In genomic region chr6:135226537-135226936, GRCh38 we compare ENCODE assay signal across 15 cellular contexts. TPM values are rescaled to one million over a fixed set of nuclear protein-coding genes. Genes with fewer than 3 reads are reported as not detected.
A peak's percentile ranks its signal among the peaks of the same experiment; 100 is the strongest.
DNase-seq lines count a peak whose midpoint lies in the region; ATAC-seq and TF ChIP-seq lines count a peak whose summit lies in the region.
"Had no signal": no experiment of that assay in that cellular context is flagged by ENCODE, and none has a peak within 500 bp of the region (broad histone marks: within the 10 kb centered on the region; RNA-seq: fewer than 3 reads in every experiment).

No MANE protein-coding gene starts in this region.

- no peak overlapping the region for H2AFZ ChIP-seq in H9 (ENCODE audit: low read length)

- no peak overlapping the region for H3K14ac ChIP-seq in H9 (ENCODE audit: insufficient read depth, low read length)

- H3K36me3 Mint-ChIP-seq in activated CD8-positive, alpha-beta T cell treated with anti-CD3 and anti-CD28 coated beads for 36 hours (ENCODE audit: low read depth): peaks cover 9% of the 10 kb centered on the region
- H3K36me3 Mint-ChIP-seq in activated CD8-positive, alpha-beta T cell treated with anti-CD3 and anti-CD28 coated beads, Interleukin-2, amount 10 ng/mL, durations not matched to agents 7 days and 5 days (ENCODE audit: low read depth): peaks cover 7% of the 10 kb centered on the region
- no peaks in the 10 kb centered on the region; a peak in 1 of 7 replicates for H3K36me3 Mint-ChIP-seq in H9 (ENCODE audit: insufficient read depth in 1 of 3, low read depth in 3 of 3)

- H4K20me1 ChIP-seq in H9 (ENCODE audit: control insufficient read depth, insufficient read depth, insufficient read length): no peaks in the 10 kb centered on the region

- H3K4me1 ChIP-seq in H9 (ENCODE audit: insufficient read depth, low read length) (no peaks in the 10 kb centered on the region), upper lobe of right lung (no peaks in the 10 kb centered on the region)
- H3K4me1 ChIP-seq: colonic mucosa, lower lobe of right lung had no signal

- no peak overlapping the region for H2BK20ac ChIP-seq in H9 (ENCODE audit: low read depth, low read length, poor library complexity, severe bottlenecking)

- H3K18ac ChIP-seq in H9 (ENCODE audit: insufficient read length, low read depth, low read length): no peak overlapping the region

- H2BK12ac ChIP-seq in H9 (ENCODE audit: insufficient read length, low read depth, low read length): no peak overlapping the region

- H3K23me2 ChIP-seq in H9 (ENCODE audit: insufficient read length, low read depth, low read length, poor library complexity, severe bottlenecking): peaks cover 3% of the 10 kb centered on the region

- H3K27ac ChIP-seq in H9 (ENCODE audit: insufficient read length, low read depth, low read length) (no peak overlapping the region), upper lobe of right lung (no peak overlapping the region)
- H3K27ac ChIP-seq: colonic mucosa, lower lobe of right lung had no signal

- no peaks in the 10 kb centered on the region for H3K9me3 Mint-ChIP-seq in activated CD8-positive, alpha-beta T cell treated with anti-CD3 and anti-CD28 coated beads for 36 hours
- H3K9me3 Mint-ChIP-seq in activated CD8-positive, alpha-beta T cell treated with anti-CD3 and anti-CD28 coated beads, Interleukin-2, amount 10 ng/mL, durations not matched to agents 7 days and 5 days (ENCODE audit: insufficient read depth): no peaks in the 10 kb centered on the region
- no peaks in the 10 kb centered on the region for H3K9me3 Mint-ChIP-seq in H9
- H3K9me3 Mint-ChIP-seq: activated naive CD4-positive, alpha-beta T cell treated with anti-CD3 and anti-CD28 coated beads for 36 hours had no signal

- no CpG with 5 or more reads among the region's 1 CpG for WGBS in H9 (ENCODE audit: extremely low coverage, insufficient read length, low lambda C conversion rate)

- no peaks in the 10 kb centered on the region for H3K36me3 ChIP-seq in upper lobe of right lung
- H3K36me3 ChIP-seq: colonic mucosa, lower lobe of right lung had no signal

- no peak overlapping the region for H2AK5ac ChIP-seq in H9 (ENCODE audit: insufficient read length, low read length)

- H3K4me3 ChIP-seq in upper lobe of right lung: no peak overlapping the region
- H3K4me3 ChIP-seq: colonic mucosa, lower lobe of right lung had no signal

- H2BK15ac ChIP-seq in H9 (ENCODE audit: low read depth, low read length): no peak overlapping the region

- H4K91ac ChIP-seq in H9 (ENCODE audit: insufficient read length, low read depth, low read length): no peak overlapping the region

- intact Hi-C loops in activated CD8-positive, alpha-beta T cell treated with anti-CD3 and anti-CD28 coated beads for 36 hours (cut with micrococcal nuclease): no loop called here
- intact Hi-C loops in upper lobe of right lung (cut with DNase I): no loop called here

- no peaks in the 10 kb centered on the region for H3K79me1 ChIP-seq in H9 (ENCODE audit: insufficient read depth, low read depth, low read length, poor library complexity, severe bottlenecking)

- no peak overlapping the region for H3T11ph ChIP-seq in H9 (ENCODE audit: low read length)

- peaks cover 26% of the 10 kb centered on the region for H3K4me1 Mint-ChIP-seq in activated CD8-positive, alpha-beta T cell treated with anti-CD3 and anti-CD28 coated beads for 36 hours (ENCODE audit: low read depth)
- peaks cover 31% of the 10 kb centered on the region for H3K4me1 Mint-ChIP-seq in activated CD8-positive, alpha-beta T cell treated with anti-CD3 and anti-CD28 coated beads, Interleukin-2, amount 10 ng/mL, durations not matched to agents 7 days and 5 days (ENCODE audit: low read depth)
- H3K4me1 Mint-ChIP-seq in H9: peaks cover 16 to 25% of the 10 kb centered on the region in 2 experiments

- no peak overlapping the region for H3K27ac Mint-ChIP-seq in activated CD8-positive, alpha-beta T cell treated with anti-CD3 and anti-CD28 coated beads for 36 hours
- H3K27ac Mint-ChIP-seq in activated CD8-positive, alpha-beta T cell treated with anti-CD3 and anti-CD28 coated beads, Interleukin-2, amount 10 ng/mL, durations not matched to agents 7 days and 5 days: no peak overlapping the region
- H3K27ac Mint-ChIP-seq in H9: no peak overlapping the region
- H3K27ac Mint-ChIP-seq: activated naive CD4-positive, alpha-beta T cell treated with anti-CD3 and anti-CD28 coated beads for 36 hours had no signal

- no peaks in the 10 kb centered on the region for H3K9me3 ChIP-seq in H9 (ENCODE audit: control insufficient read depth, low read depth, low read length)
- no peaks in the 10 kb centered on the region for H3K9me3 ChIP-seq in upper lobe of right lung
- H3K9me3 ChIP-seq: colonic mucosa, lower lobe of right lung had no signal

- no peak overlapping the region for H3K4me2 ChIP-seq in H9 (ENCODE audit: insufficient read depth, insufficient read length, low read length)

- H2BK120ac ChIP-seq in H9 (ENCODE audit: low read depth, low read length, poor library complexity, severe bottlenecking): no peak overlapping the region

- no peak overlapping the region for H2BK5ac ChIP-seq in H9 (ENCODE audit: insufficient read length, low read length)

- no peak overlapping the region for H3K4me3 Mint-ChIP-seq in activated CD8-positive, alpha-beta T cell treated with anti-CD3 and anti-CD28 coated beads for 36 hours
- no peak overlapping the region for H3K4me3 Mint-ChIP-seq in activated CD8-positive, alpha-beta T cell treated with anti-CD3 and anti-CD28 coated beads, Interleukin-2, amount 10 ng/mL, durations not matched to agents 7 days and 5 days
- H3K4me3 Mint-ChIP-seq in H9: no peak overlapping the region
- H3K4me3 Mint-ChIP-seq: activated naive CD4-positive, alpha-beta T cell treated with anti-CD3 and anti-CD28 coated beads for 36 hours had no signal

- no peak overlapping the region for H4K8ac ChIP-seq in H9 (replicated peaks; ENCODE audit: insufficient read length, low read depth, low read length)

- H3K27me3 Mint-ChIP-seq in activated CD8-positive, alpha-beta T cell treated with anti-CD3 and anti-CD28 coated beads for 36 hours: no peaks in the 10 kb centered on the region
- no peaks in the 10 kb centered on the region for H3K27me3 Mint-ChIP-seq in activated CD8-positive, alpha-beta T cell treated with anti-CD3 and anti-CD28 coated beads, Interleukin-2, amount 10 ng/mL, durations not matched to agents 7 days and 5 days (ENCODE audit: low read depth)
- H3K27me3 Mint-ChIP-seq in H9 (ENCODE audit: low read depth): no peaks in the 10 kb centered on the region

- peak; percentile 29 for ATAC-seq in activated CD8-positive, alpha-beta T cell treated with anti-CD3 and anti-CD28 coated beads for 36 hours
- ATAC-seq in activated CD8-positive, alpha-beta T cell treated with anti-CD3 and anti-CD28 coated beads, Interleukin-2, amount 10 ng/mL, durations not matched to agents 7 days and 5 days: no peak
- ATAC-seq in HG03342 (IDR thresholded peaks at IDR 0.05; ENCODE audit: unreplicated experiment) (peak; percentile 73), upper lobe of right lung (no peak)
- ATAC-seq: lower lobe of right lung had no signal

- H3K27me3 ChIP-seq in H9 (ENCODE audit: insufficient read depth, low read length) (no peaks in the 10 kb centered on the region), upper lobe of right lung (no peaks in the 10 kb centered on the region)
- H3K27me3 ChIP-seq: colonic mucosa had no signal

- no peak for TF ChIP-seq CTCF in activated CD8-positive, alpha-beta T cell treated with anti-CD3 and anti-CD28 coated beads for 36 hours (IDR thresholded peaks at IDR 0.05)
- TF ChIP-seq CTCF in H9 (conservative IDR thresholded peaks at IDR 0.05) (no peak), upper lobe of right lung (IDR thresholded peaks at IDR 0.05) (no peak)

- CTCF ChIA-PET in activated CD8-positive, alpha-beta T cell treated with anti-CD3 and anti-CD28 coated beads for 36 hours (lab: Charles Lee): no interaction called here
- CTCF ChIA-PET in activated CD8-positive, alpha-beta T cell treated with anti-CD3 and anti-CD28 coated beads, Interleukin-2, amount 10 ng/mL, durations not matched to agents 7 days and 5 days (lab: Charles Lee): no interaction called here

- no peak overlapping the region for H3K4ac ChIP-seq in H9 (ENCODE audit: low read depth, low read length)

- H4K5ac ChIP-seq in H9 (ENCODE audit: insufficient read length, low read depth, low read length): peak overlapping the region; percentile 41

- H3K9ac ChIP-seq in H9 (ENCODE audit: extremely low read depth, insufficient read length, low read length): no peak overlapping the region

- H3K56ac ChIP-seq in H9 (ENCODE audit: insufficient read length, low read depth, low read length): no peak overlapping the region

- POLR2A ChIA-PET in activated CD8-positive, alpha-beta T cell treated with anti-CD3 and anti-CD28 coated beads for 36 hours (lab: Charles Lee): interaction anchor here (0.6 kb wide), 1 partner anchor 94 kb away, joined by 4 read pairs; no protein-coding TSS in a partner anchor
- POLR2A ChIA-PET in activated CD8-positive, alpha-beta T cell treated with anti-CD3 and anti-CD28 coated beads, Interleukin-2, amount 10 ng/mL, durations not matched to agents 7 days and 5 days (lab: Charles Lee): no interaction called here

- no peak overlapping the region for H3K23ac ChIP-seq in H9 (ENCODE audit: insufficient read length, low read depth, low read length)

- DNase-seq in activated CD8-positive, alpha-beta T cell treated with anti-CD3 and anti-CD28 coated beads for 36 hours: no peak
- DNase-seq in activated CD8-positive, alpha-beta T cell treated with anti-CD3 and anti-CD28 coated beads, Interleukin-2, amount 10 ng/mL, durations not matched to agents 7 days and 5 days: no peak
- DNase-seq in H9: no peak
- DNase-seq in NCI-H1092 (lab: John Stamatoyannopoulos, UW): no peak
- DNase-seq in upper lobe of right lung: no peak
- no peak for DNase-seq in stimulated activated CD4-positive, alpha-beta T cell treated with anti-CD3 and anti-CD28 coated beads, Interleukin-12 subunit alpha, Interleukin-12 subunit beta, amount 100 ng/mL, for 4 hours
- DNase-seq in amygdala (lab: John Stamatoyannopoulos, UW): no peak
- DNase-seq: activated naive CD4-positive, alpha-beta T cell treated with anti-CD3 and anti-CD28 coated beads for 36 hours; colonic mucosa; GF-D8; lower lobe of right lung; NCI-H2029 treated with DMSO at 0.1 percent for 48 hours; SHP77 had no signal

- H3K79me2 ChIP-seq in H9 (ENCODE audit: insufficient read depth, low read length): no peaks in the 10 kb centered on the region

RNA-seq across cellular contexts. Expression of gene MYB, which starts 45.4 kb away (rescaled TPM):
- total RNA-seq in activated CD8-positive, alpha-beta T cell treated with anti-CD3 and anti-CD28 coated beads for 36 hours: 10 to 100 TPM; 50.9 to 53.6 TPM
- 1 to 10 TPM; 7.5 to 8.2 TPM for total RNA-seq in activated CD8-positive, alpha-beta T cell treated with anti-CD3 and anti-CD28 coated beads, Interleukin-2, amount 10 ng/mL, durations not matched to agents 7 days and 5 days
- total RNA-seq in H9 (2021): 5.8 and 6.7 TPM in 2 replicates
- total RNA-seq in upper lobe of right lung: 2.0 TPM
- total RNA-seq: renal cortical epithelial cell had no signal

Comparison
In these comparisons a context has a peak if more than half of its experiments do, and no peak if none do; other contexts are left out.
1. ATAC-seq: peak in activated CD8-positive, alpha-beta T cell treated with anti-CD3 and anti-CD28 coated beads for 36 hours (single experiment) and HG03342 (single experiment); none in activated CD8-positive, alpha-beta T cell treated with anti-CD3 and anti-CD28 coated beads, Interleukin-2, amount 10 ng/mL, durations not matched to agents 7 days and 5 days (single experiment) and upper lobe of right lung (single experiment).